In genomic region chr3:43689766-43690399, GRCh38 we compare ENCODE assay signal across 8 cellular contexts. TPM values are rescaled to one million over a fixed set of nuclear protein-coding genes. Genes with fewer than 3 reads are reported as not detected.
A peak's percentile ranks its signal among the peaks of the same experiment; 100 is the strongest.
DNase-seq lines count a peak whose midpoint lies in the region; ATAC-seq lines count a peak whose summit lies in the region.

No MANE protein-coding gene starts in this region.

- H3K4me3 ChIP-seq in stomach smooth muscle (ENCODE audit: low read length in 2 of 2) = peak overlapping the region; percentile 84 to 96

- no peaks in the 10 kb centered on the region for H3K9me3 Mint-ChIP-seq in activated CD4-positive, alpha-beta T cell treated with anti-CD3 and anti-CD28 coated beads, Interleukin-2, amount 10 ng/mL, durations not matched to agents 7 days and 5 days
- no peaks in the 10 kb centered on the region for H3K9me3 Mint-ChIP-seq in activated T-helper 1 cell treated with anti-CD3 and anti-CD28 coated beads, Interleukin-12 subunit alpha, Interleukin-12 subunit beta, Interleukin-2, Interleukin-4 antibody, amounts not matched to agents 30 ng/mL and 10 ng/mL and 1 ng/mL, durations not matched to agents 14 hours and 24 hours and 36 hours
- no peaks in the 10 kb centered on the region for H3K9me3 Mint-ChIP-seq in immature natural killer cell

- peaks cover 5% of the 10 kb centered on the region for H3K4me1 ChIP-seq in stomach smooth muscle (ENCODE audit: control insufficient read depth, insufficient read depth, low read length)

- H3K27me3 ChIP-seq in stomach smooth muscle (ENCODE audit: control insufficient read depth in 1 of 2, insufficient read depth in 2 of 2, low read length in 2 of 2) = no peaks in the 10 kb centered on the region

- POLR2A ChIA-PET in activated CD4-positive, alpha-beta T cell treated with anti-CD3 and anti-CD28 coated beads, Interleukin-2, amount 10 ng/mL, durations not matched to agents 7 days and 5 days (lab: Charles Lee) = no interaction called here

- no peak for ATAC-seq in HG02588 (IDR thresholded peaks at IDR 0.05; ENCODE audit: unreplicated experiment)

- H3K27ac Mint-ChIP-seq in activated CD4-positive, alpha-beta T cell treated with anti-CD3 and anti-CD28 coated beads, Interleukin-2, amount 10 ng/mL, durations not matched to agents 7 days and 5 days = peak overlapping the region; percentile 92
- peak overlapping the region; percentile 92 for H3K27ac Mint-ChIP-seq in activated T-helper 1 cell treated with anti-CD3 and anti-CD28 coated beads, Interleukin-12 subunit alpha, Interleukin-12 subunit beta, Interleukin-2, Interleukin-4 antibody, amounts not matched to agents 30 ng/mL and 10 ng/mL and 1 ng/mL, durations not matched to agents 14 hours and 24 hours and 36 hours
- H3K27ac Mint-ChIP-seq in immature natural killer cell = peak overlapping the region; percentile 91 to 98 (median 96)

- H3K4me3 Mint-ChIP-seq in activated CD4-positive, alpha-beta T cell treated with anti-CD3 and anti-CD28 coated beads, Interleukin-2, amount 10 ng/mL, durations not matched to agents 7 days and 5 days = peak overlapping the region; percentile 83
- peak overlapping the region; percentile 87 for H3K4me3 Mint-ChIP-seq in activated T-helper 1 cell treated with anti-CD3 and anti-CD28 coated beads, Interleukin-12 subunit alpha, Interleukin-12 subunit beta, Interleukin-2, Interleukin-4 antibody, amounts not matched to agents 30 ng/mL and 10 ng/mL and 1 ng/mL, durations not matched to agents 14 hours and 24 hours and 36 hours
- peak overlapping the region; percentile 91 to 97 (median 96) for H3K4me3 Mint-ChIP-seq in immature natural killer cell

- H3K27me3 Mint-ChIP-seq in activated CD4-positive, alpha-beta T cell treated with anti-CD3 and anti-CD28 coated beads, Interleukin-2, amount 10 ng/mL, durations not matched to agents 7 days and 5 days = peaks cover 8% of the 10 kb centered on the region
- peaks cover 5% of the 10 kb centered on the region for H3K27me3 Mint-ChIP-seq in activated T-helper 1 cell treated with anti-CD3 and anti-CD28 coated beads, Interleukin-12 subunit alpha, Interleukin-12 subunit beta, Interleukin-2, Interleukin-4 antibody, amounts not matched to agents 30 ng/mL and 10 ng/mL and 1 ng/mL, durations not matched to agents 14 hours and 24 hours and 36 hours (ENCODE audit: insufficient read depth)
- peaks cover 6 to 14% (median 12%) of the 10 kb centered on the region in 3 donors for H3K27me3 Mint-ChIP-seq in immature natural killer cell (ENCODE audit: low read depth in 3 of 3)

- no peak for DNase-seq in activated CD4-positive, alpha-beta T cell treated with anti-CD3 and anti-CD28 coated beads, Interleukin-2, amount 10 ng/mL, durations not matched to agents 7 days and 5 days
- no peak for DNase-seq in activated CD4-positive, alpha-beta T cell treated with anti-CD3 and anti-CD28 coated beads for 48 hours
- no peak for DNase-seq in activated T-helper 1 cell treated with anti-CD3 and anti-CD28 coated beads, Interleukin-12 subunit alpha, Interleukin-12 subunit beta, Interleukin-2, Interleukin-4 antibody, amounts not matched to agents 30 ng/mL and 10 ng/mL and 1 ng/mL, durations not matched to agents 14 hours and 24 hours and 36 hours (ENCODE audit: low spot score)
- DNase-seq in immature natural killer cell (no peak), NCI-H187 treated with DMSO at 0.1 percent for 48 hours (lab: John Stamatoyannopoulos, UW) (no peak), NCI-H82 treated with DMSO at 0.1 percent for 48 hours (lab: John Stamatoyannopoulos, UW; ENCODE audit: unreplicated experiment) (no peak)

- intact Hi-C loops in activated T-helper 1 cell treated with anti-CD3 and anti-CD28 coated beads, Interleukin-12 subunit alpha, Interleukin-12 subunit beta, Interleukin-2, Interleukin-4 antibody, amounts not matched to agents 30 ng/mL and 10 ng/mL and 1 ng/mL, durations not matched to agents 14 hours and 24 hours and 36 hours (cut with micrococcal nuclease) = loop anchor here (1.0 to 10.0 kb wide), 13 partner anchors 65 to 1175 kb away; partner anchors contain the start of genes ANO10, HIGD1A, KIAA1143 and KIF15

- peak overlapping the region; percentile 66 for H3K27ac ChIP-seq in stomach smooth muscle (ENCODE audit: low read length)

- H3K4me1 Mint-ChIP-seq in activated CD4-positive, alpha-beta T cell treated with anti-CD3 and anti-CD28 coated beads, Interleukin-2, amount 10 ng/mL, durations not matched to agents 7 days and 5 days = peaks cover 34% of the 10 kb centered on the region
- H3K4me1 Mint-ChIP-seq in activated T-helper 1 cell treated with anti-CD3 and anti-CD28 coated beads, Interleukin-12 subunit alpha, Interleukin-12 subunit beta, Interleukin-2, Interleukin-4 antibody, amounts not matched to agents 30 ng/mL and 10 ng/mL and 1 ng/mL, durations not matched to agents 14 hours and 24 hours and 36 hours (ENCODE audit: low read depth) = peaks cover 39% of the 10 kb centered on the region
- H3K4me1 Mint-ChIP-seq in immature natural killer cell = peaks cover 31 to 46% of the 10 kb centered on the region in 2 donors

- CTCF ChIA-PET in activated CD4-positive, alpha-beta T cell treated with anti-CD3 and anti-CD28 coated beads, Interleukin-2, amount 10 ng/mL, durations not matched to agents 7 days and 5 days (lab: Charles Lee) = interaction anchor here (0.7 to 1.3 kb wide), 2 partner anchors 179 to 187 kb away, joined by 3 read pairs; no protein-coding TSS in a partner anchor

- peak overlapping the region; percentile 71 to 90 for H3K9ac ChIP-seq in stomach smooth muscle (ENCODE audit: low read length in 2 of 2)

- peaks cover 4% of the 10 kb centered on the region for H3K36me3 Mint-ChIP-seq in activated CD4-positive, alpha-beta T cell treated with anti-CD3 and anti-CD28 coated beads, Interleukin-2, amount 10 ng/mL, durations not matched to agents 7 days and 5 days (ENCODE audit: low read depth)
- H3K36me3 Mint-ChIP-seq in activated T-helper 1 cell treated with anti-CD3 and anti-CD28 coated beads, Interleukin-12 subunit alpha, Interleukin-12 subunit beta, Interleukin-2, Interleukin-4 antibody, amounts not matched to agents 30 ng/mL and 10 ng/mL and 1 ng/mL, durations not matched to agents 14 hours and 24 hours and 36 hours (ENCODE audit: low read depth) = peaks cover 5% of the 10 kb centered on the region
- H3K36me3 Mint-ChIP-seq in immature natural killer cell = no peaks in the 10 kb centered on the region

- no peaks in the 10 kb centered on the region for H3K9me3 ChIP-seq in stomach smooth muscle (ENCODE audit: control insufficient read depth in 2 of 2, low read length in 2 of 2)

- no peaks in the 10 kb centered on the region for H3K36me3 ChIP-seq in stomach smooth muscle (ENCODE audit: control insufficient read depth in 2 of 2, insufficient read depth in 2 of 2, low read length in 2 of 2)

RNA-seq across cellular contexts. Expression of gene ABHD5, which starts 0.9 kb away (rescaled TPM):
- 10 to 100 TPM; 13.0 to 13.9 TPM for total RNA-seq in activated CD4-positive, alpha-beta T cell treated with anti-CD3 and anti-CD28 coated beads, Interleukin-2, amount 10 ng/mL, durations not matched to agents 7 days and 5 days
- 20.2 and 20.4 TPM in 2 replicates for total RNA-seq in activated T-helper 1 cell treated with anti-CD3 and anti-CD28 coated beads, Interleukin-12 subunit alpha, Interleukin-12 subunit beta, Interleukin-2, Interleukin-4 antibody, amounts not matched to agents 30 ng/mL and 10 ng/mL and 1 ng/mL, durations not matched to agents 14 hours and 24 hours and 36 hours
- polyA plus RNA-seq in immature natural killer cell = 10 to 100 TPM in 2 of 3 donors, 1 to 10 TPM in 1; 5.5 to 18.6 (median 10.0) TPM
